ENCODE assay signal across 19 cellular contexts in genomic region chr12:93704122-93704521, GRCh38. TPM values are rescaled to one million over a fixed set of nuclear protein-coding genes. Genes with fewer than 3 reads are reported as not detected.
A peak's percentile ranks its signal among the peaks of the same experiment; 100 is the strongest.
DNase-seq lines count a peak whose midpoint lies in the region; ATAC-seq and TF ChIP-seq lines count a peak whose summit lies in the region.
"Had no signal": no experiment of that assay in that cellular context is flagged by ENCODE, and none has a peak within 500 bp of the region (broad histone marks: within the 10 kb centered on the region; RNA-seq: fewer than 3 reads in every experiment).

No MANE protein-coding gene starts in this region.

- H2AFZ ChIP-seq in Karpas-422 (ENCODE audit: low read length): no peak overlapping the region
- H2AFZ ChIP-seq: GM23248, PC-9 had no signal

- H3K4me2 ChIP-seq in mesendoderm (ENCODE audit: low read length): no peak overlapping the region
- H3K4me2 ChIP-seq in Karpas-422 (ENCODE audit: low read depth, low read length, poor library complexity, severe bottlenecking): no peak overlapping the region
- H3K4me2 ChIP-seq: PC-9 had no signal

- no peak overlapping the region for H2AK5ac ChIP-seq in mesendoderm (ENCODE audit: low read length)

- no peaks in the 10 kb centered on the region for H3K9me3 ChIP-seq in Karpas-422 (ENCODE audit: low read length)
- H3K9me3 ChIP-seq: colonic mucosa had no signal

- H3K4me1 ChIP-seq in mesendoderm (ENCODE audit: control insufficient read depth, low read depth, low read length) (peaks cover 9% of the 10 kb centered on the region), Karpas-422 (ENCODE audit: low read length) (peaks cover 11% of the 10 kb centered on the region)
- H3K4me1 ChIP-seq: colonic mucosa had no signal

- no peaks in the 10 kb centered on the region for H4K20me1 ChIP-seq in Karpas-422 (ENCODE audit: insufficient read depth, low read depth, low read length)

- H3K27me3 ChIP-seq in GM06990 (replicated peaks; ENCODE audit: control insufficient read depth, insufficient read depth, low read length) (no peaks in the 10 kb centered on the region), mesendoderm (ENCODE audit: insufficient read depth, low read length, poor library complexity) (no peaks in the 10 kb centered on the region), H7 (ENCODE audit: control insufficient read depth, insufficient read depth, low read length) (no peaks in the 10 kb centered on the region), Karpas-422 (ENCODE audit: low read length) (no peaks in the 10 kb centered on the region)
- H3K27me3 ChIP-seq: colonic mucosa had no signal

- ATAC-seq in GM18858 (IDR thresholded peaks at IDR 0.05; ENCODE audit: unreplicated experiment): peak; percentile 78
- peak; percentile 52 for ATAC-seq in HG03342 (IDR thresholded peaks at IDR 0.05; ENCODE audit: unreplicated experiment)
- no peak for ATAC-seq in omental fat pad (ENCODE audit: low FRiP score)

- no peak overlapping the region for H2BK120ac ChIP-seq in mesendoderm (ENCODE audit: low read depth, low read length)

- no peaks in the 10 kb centered on the region for H3K79me2 ChIP-seq in mesendoderm (ENCODE audit: control insufficient read depth, insufficient read depth, low read length)
- no peaks in the 10 kb centered on the region for H3K79me2 ChIP-seq in Karpas-422 (ENCODE audit: low read length)

- H3K18ac ChIP-seq in mesendoderm (ENCODE audit: low read length): peak overlapping the region; percentile 65

- H3K27ac ChIP-seq in mesendoderm (ENCODE audit: low read depth, low read length) (no peak overlapping the region), Karpas-422 (ENCODE audit: low read length) (no peak overlapping the region)
- H3K27ac ChIP-seq: colonic mucosa, GM23248, PC-9 had no signal

- peak; percentile 15 for DNase-seq in GM06990 (ENCODE audit: extremely low read depth, insufficient read length)
- no peak for DNase-seq in mesendoderm
- DNase-seq in NCI-H1048 (lab: John Stamatoyannopoulos, UW): no peak
- no peak for DNase-seq in H7
- no peak for DNase-seq in omental fat pad (ENCODE audit: low spot score)
- DNase-seq in Karpas-422: no peak
- DNase-seq: activated CD4-positive, alpha-beta T cell treated with anti-CD3 and anti-CD28 coated beads for 48 hours; activated naive CD4-positive, alpha-beta T cell; colonic mucosa; COR-L47; GM23248; NCI-H1105 treated with DMSO at 0.1 percent for 48 hours; NCI-H774; occipital lobe; PC-9; stimulated activated CD4-positive, alpha-beta T cell treated with anti-CD3 and anti-CD28 coated beads, Interleukin-2, amount 100 ng/mL, for 24 hours; T-helper 9 cell had no signal

- H3K4me3 ChIP-seq in GM06990 (replicated peaks; ENCODE audit: low read depth, low read length): no peak overlapping the region
- no peak overlapping the region for H3K4me3 ChIP-seq in mesendoderm (ENCODE audit: low read length)
- H3K4me3 ChIP-seq in H7 (ENCODE audit: insufficient read depth, low read depth, low read length): no peak overlapping the region
- no peak overlapping the region for H3K4me3 ChIP-seq in Karpas-422 (ENCODE audit: low read length)
- H3K4me3 ChIP-seq: colonic mucosa, GM23248, PC-9 had no signal

- H3K9me2 ChIP-seq in Karpas-422 (replicated peaks; ENCODE audit: insufficient read depth, low read length): no peaks in the 10 kb centered on the region

- H4K5ac ChIP-seq in mesendoderm (ENCODE audit: low read length): no peak overlapping the region

- H4K8ac ChIP-seq in mesendoderm (ENCODE audit: low read depth, low read length): no peak overlapping the region

- H3K23ac ChIP-seq in mesendoderm (ENCODE audit: low read length): no peak overlapping the region

- TF ChIP-seq CTCF in GM06990 (IDR thresholded peaks at IDR 0.05; ENCODE audit: insufficient read depth, low read length, poor library complexity, severe bottlenecking) (no peak), omental fat pad (IDR thresholded peaks at IDR 0.05) (no peak)

- H3K9ac ChIP-seq in mesendoderm (ENCODE audit: low read length) (no peak overlapping the region), Karpas-422 (ENCODE audit: low read length) (no peak overlapping the region)
- H3K9ac ChIP-seq: GM23248 had no signal

- H3K4ac ChIP-seq in mesendoderm (ENCODE audit: low read depth, low read length): no peak overlapping the region

- no peaks in the 10 kb centered on the region for H3K36me3 ChIP-seq in GM06990 (ENCODE audit: control insufficient read depth, insufficient read depth, low read length)
- no peaks in the 10 kb centered on the region for H3K36me3 ChIP-seq in mesendoderm (ENCODE audit: control insufficient read depth, insufficient read depth, low read length)
- no peaks in the 10 kb centered on the region for H3K36me3 ChIP-seq in H7 (replicated peaks; ENCODE audit: control insufficient read depth, insufficient read depth, low read length)
- no peaks in the 10 kb centered on the region for H3K36me3 ChIP-seq in Karpas-422 (ENCODE audit: insufficient read depth, low read length)
- H3K36me3 ChIP-seq: colonic mucosa had no signal

- H2BK5ac ChIP-seq in mesendoderm (ENCODE audit: low read length): no peak overlapping the region

- no peak overlapping the region for H2BK15ac ChIP-seq in mesendoderm (replicated peaks; ENCODE audit: low read depth)

- H3K79me1 ChIP-seq in mesendoderm (ENCODE audit: low read length): no peaks in the 10 kb centered on the region

- H3K56ac ChIP-seq in mesendoderm (ENCODE audit: low read length): no peak overlapping the region

RNA-seq across cellular contexts. Expression of gene CRADD, which starts 26.9 kb away (rescaled TPM):
- polyA plus RNA-seq in mesendoderm (2013, experiment 1 of 2): 5.3 TPM
- 6.1 TPM for polyA plus RNA-seq in mesendoderm (2013, experiment 2 of 2)
- total RNA-seq in H7 (2014; rRNA removed; shearing (Covaris generic)): 9.6 and 10.2 TPM in 2 replicates
- 10 to 100 TPM; 27.7 to 61.0 (median 34.2) TPM for total RNA-seq in omental fat pad
- 11.9 and 18.3 TPM in 2 replicates for total RNA-seq in Karpas-422 (2014; rRNA removed; shearing (Covaris generic); ENCODE audit: low replicate concordance)
